Comparison of ENCODE assay signal across 31 cellular contexts in genomic region chr2:168430431-168430830, GRCh38.
"Had no signal": no experiment of that assay in that cellular context is flagged by ENCODE, and none has a peak within 500 bp of the region (broad histone marks: within the 10 kb centered on the region; RNA-seq: fewer than 3 reads in every experiment).

No MANE protein-coding gene starts in this region.

- H3K9me3 Mint-ChIP-seq: activated CD8-positive, alpha-beta T cell treated with anti-CD3 and anti-CD28 coated beads for 36 hours; activated naive CD4-positive, alpha-beta T cell treated with anti-CD3 and anti-CD28 coated beads, Interleukin-2, amount 50 U/mL, for 24 hours; activated T-helper 2 cell treated with anti-CD3 and anti-CD28 coated beads, Interferon-gamma antibody, Interleukin-2, Interleukin-4, amounts not matched to agents 10 μg/mL and 5 μg/mL and 100 μg/mL, durations not matched to agents 14 hours and 24 hours and 36 hours; nephron; stimulated activated memory B cell treated with anti-CD40 and anti-IgM and Interleukin-4, amounts not matched to agents 10 μg/mL and 1 μg/mL and 100 μg/mL, for 72 hours; stimulated activated naive CD8-positive, alpha-beta T cell treated with anti-CD3 and anti-CD28 coated beads, Interleukin-15, amount 100 ng/mL, for 72 hours; WTC11 had no signal

- H3K79me2 ChIP-seq: hepatocyte had no signal

- H3K4me1 ChIP-seq: adrenal gland, ascending aorta, colonic mucosa, gastroesophageal sphincter, right lobe of liver, uterus had no signal

- H3K36me3 Mint-ChIP-seq: activated naive CD4-positive, alpha-beta T cell treated with anti-CD3 and anti-CD28 coated beads, Interleukin-2, amount 50 U/mL, for 24 hours; brain; stimulated activated memory B cell treated with anti-CD40 and anti-IgM and Interleukin-4, amounts not matched to agents 10 μg/mL and 1 μg/mL and 100 μg/mL, for 72 hours; WTC11 had no signal

- H3K4me3 ChIP-seq: adrenal gland, ascending aorta, cardiac muscle cell, colonic mucosa, gastroesophageal sphincter, hepatocyte, left ventricle myocardium inferior, lung, right lobe of liver, uterus had no signal

- H3K4me3 Mint-ChIP-seq: activated CD4-positive, alpha-beta T cell treated with anti-CD3 and anti-CD28 coated beads, Interleukin-2, amount 10 ng/mL, durations not matched to agents 7 days and 5 days; activated CD8-positive, alpha-beta T cell treated with anti-CD3 and anti-CD28 coated beads for 36 hours; activated naive CD4-positive, alpha-beta T cell treated with anti-CD3 and anti-CD28 coated beads, Interleukin-2, amount 50 U/mL, for 24 hours; brain; nephron; stimulated activated memory B cell treated with anti-CD40 and anti-IgM and Interleukin-4, amounts not matched to agents 10 μg/mL and 1 μg/mL and 100 μg/mL, for 72 hours; stimulated activated naive CD8-positive, alpha-beta T cell treated with anti-CD3 and anti-CD28 coated beads, Interleukin-15, amount 100 ng/mL, for 72 hours; type B pancreatic cell; WTC11 had no signal

- H3K27ac Mint-ChIP-seq: activated CD4-positive, alpha-beta T cell treated with anti-CD3 and anti-CD28 coated beads, Interleukin-2, amount 10 ng/mL, durations not matched to agents 7 days and 5 days; activated CD8-positive, alpha-beta T cell treated with anti-CD3 and anti-CD28 coated beads for 36 hours; activated naive CD4-positive, alpha-beta T cell treated with anti-CD3 and anti-CD28 coated beads, Interleukin-2, amount 50 U/mL, for 24 hours; brain; nephron; progenitor cell of endocrine pancreas; stimulated activated memory B cell treated with anti-CD40 and anti-IgM and Interleukin-4, amounts not matched to agents 10 μg/mL and 1 μg/mL and 100 μg/mL, for 72 hours; stimulated activated naive CD8-positive, alpha-beta T cell treated with anti-CD3 and anti-CD28 coated beads, Interleukin-15, amount 100 ng/mL, for 72 hours; type B pancreatic cell; WTC11 had no signal

- DNase-seq: activated CD4-positive, alpha-beta T cell treated with anti-CD3 and anti-CD28 coated beads for 1 hour; activated CD4-positive, alpha-beta T cell treated with anti-CD3 and anti-CD28 coated beads, Interleukin-2, amount 10 ng/mL, durations not matched to agents 7 days and 5 days; activated CD8-positive, alpha-beta T cell treated with anti-CD3 and anti-CD28 coated beads for 36 hours; activated T-cell treated with anti-CD3 and anti-CD28 coated beads, Interleukin-2, amount 50 U/mL, for 48 hours; adrenal gland; cerebellar nuclear complex; colonic mucosa; effector CD8-positive, alpha-beta T cell; islet precursor cell; left ventricle myocardium inferior; mesendoderm; right lobe of liver; small intestine; stimulated activated CD4-positive, alpha-beta T cell treated with anti-CD3 and anti-CD28 coated beads, Interleukin-4, amount 100 ng/mL, for 4 hours; stimulated activated CD8-positive, alpha-beta memory T cell treated with anti-CD3 and anti-CD28 coated beads, Interleukin-4, amount 100 ng/mL, for 48 hours; stimulated activated naive CD8-positive, alpha-beta T cell treated with anti-CD3 and anti-CD28 coated beads, Interleukin-15, amount 100 ng/mL, for 72 hours; substantia nigra; uterus had no signal

- H3K9me3 ChIP-seq: adrenal gland, ascending aorta, colonic mucosa, gastroesophageal sphincter, left ventricle myocardium inferior, right lobe of liver, uterus had no signal

- H3K27ac ChIP-seq: adrenal gland, ascending aorta, cardiac muscle cell, colonic mucosa, gastroesophageal sphincter, hepatocyte, left ventricle myocardium inferior, right lobe of liver, uterus had no signal

- H2AFZ ChIP-seq: hepatocyte had no signal

- H3K4me1 Mint-ChIP-seq: stimulated activated memory B cell treated with anti-CD40 and anti-IgM and Interleukin-4, amounts not matched to agents 10 μg/mL and 1 μg/mL and 100 μg/mL, for 72 hours had no signal

- H3K27me3 ChIP-seq: adrenal gland, ascending aorta, cardiac muscle cell, colonic mucosa, gastroesophageal sphincter, hepatocyte, right lobe of liver, uterus had no signal

- H3K36me3 ChIP-seq: adrenal gland, ascending aorta, cardiac muscle cell, colonic mucosa, gastroesophageal sphincter, left ventricle myocardium inferior, right lobe of liver, uterus had no signal

- H3K27me3 Mint-ChIP-seq: activated CD4-positive, alpha-beta T cell treated with anti-CD3 and anti-CD28 coated beads, Interleukin-2, amount 10 ng/mL, durations not matched to agents 7 days and 5 days; activated CD8-positive, alpha-beta T cell treated with anti-CD3 and anti-CD28 coated beads for 36 hours; activated naive CD4-positive, alpha-beta T cell treated with anti-CD3 and anti-CD28 coated beads, Interleukin-2, amount 50 U/mL, for 24 hours had no signal

- ATAC-seq: activated CD8-positive, alpha-beta T cell treated with anti-CD3 and anti-CD28 coated beads for 36 hours; gastroesophageal sphincter; right lobe of liver; stimulated activated memory B cell treated with anti-CD40 and anti-IgM and Interleukin-4, amounts not matched to agents 10 μg/mL and 1 μg/mL and 100 μg/mL, for 72 hours; stimulated activated naive CD8-positive, alpha-beta T cell treated with anti-CD3 and anti-CD28 coated beads, Interleukin-15, amount 100 ng/mL, for 72 hours had no signal

- H3K4me2 ChIP-seq: hepatocyte had no signal
